1 cellular context compared by ENCODE assay signal in genomic region chr10:18880530-18880929, GRCh38.
TF ChIP-seq lines count a peak whose summit lies in the region.

No MANE protein-coding gene starts in this region.

TF ChIP-seq in GM23338, 12 proteins besides CTCF, POLR2A, EP300 and RAD21 (continued from another document):
- no peak for TF ChIP-seq ZNF462 (CRISPR knock-in tag; IDR thresholded peaks at IDR 0.05)
- TF ChIP-seq ZNF114 (CRISPR knock-in tag; IDR thresholded peaks at IDR 0.05), result no peak
